2 cellular contexts compared by ENCODE assay signal in genomic region chr6:34246563-34247391, GRCh38.
TF ChIP-seq lines count a peak whose summit lies in the region.

No MANE protein-coding gene starts in this region.

TF ChIP-seq in SK-N-SH treated with all-trans-retinoic acid at 6 μM for 48 hours, 23 proteins besides CTCF, POLR2A, EP300 and RAD21:
- TF ChIP-seq, protein P1, sequence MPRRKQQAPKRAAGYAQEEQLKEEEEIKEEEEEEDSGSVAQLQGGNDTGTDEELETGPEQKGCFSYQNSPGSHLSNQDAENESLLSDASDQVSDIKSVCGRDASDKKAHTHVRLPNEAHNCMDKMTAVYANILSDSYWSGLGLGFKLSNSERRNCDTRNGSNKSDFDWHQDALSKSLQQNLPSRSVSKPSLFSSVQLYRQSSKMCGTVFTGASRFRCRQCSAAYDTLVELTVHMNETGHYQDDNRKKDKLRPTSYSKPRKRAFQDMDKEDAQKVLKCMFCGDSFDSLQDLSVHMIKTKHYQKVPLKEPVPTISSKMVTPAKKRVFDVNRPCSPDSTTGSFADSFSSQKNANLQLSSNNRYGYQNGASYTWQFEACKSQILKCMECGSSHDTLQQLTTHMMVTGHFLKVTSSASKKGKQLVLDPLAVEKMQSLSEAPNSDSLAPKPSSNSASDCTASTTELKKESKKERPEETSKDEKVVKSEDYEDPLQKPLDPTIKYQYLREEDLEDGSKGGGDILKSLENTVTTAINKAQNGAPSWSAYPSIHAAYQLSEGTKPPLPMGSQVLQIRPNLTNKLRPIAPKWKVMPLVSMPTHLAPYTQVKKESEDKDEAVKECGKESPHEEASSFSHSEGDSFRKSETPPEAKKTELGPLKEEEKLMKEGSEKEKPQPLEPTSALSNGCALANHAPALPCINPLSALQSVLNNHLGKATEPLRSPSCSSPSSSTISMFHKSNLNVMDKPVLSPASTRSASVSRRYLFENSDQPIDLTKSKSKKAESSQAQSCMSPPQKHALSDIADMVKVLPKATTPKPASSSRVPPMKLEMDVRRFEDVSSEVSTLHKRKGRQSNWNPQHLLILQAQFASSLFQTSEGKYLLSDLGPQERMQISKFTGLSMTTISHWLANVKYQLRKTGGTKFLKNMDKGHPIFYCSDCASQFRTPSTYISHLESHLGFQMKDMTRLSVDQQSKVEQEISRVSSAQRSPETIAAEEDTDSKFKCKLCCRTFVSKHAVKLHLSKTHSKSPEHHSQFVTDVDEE (CRISPR knock-in tag; IDR thresholded peaks at IDR 0.05) = no peak
- TF ChIP-seq CSDC2 (CRISPR knock-in tag; IDR thresholded peaks at IDR 0.05) = no peak
- TF ChIP-seq ZNF8 (CRISPR knock-in tag; IDR thresholded peaks at IDR 0.05) = no peak
- TF ChIP-seq PATZ1 (CRISPR knock-in tag; IDR thresholded peaks at IDR 0.05; ENCODE audit: borderline replicate concordance) = no peak
- TF ChIP-seq TCF4 (CRISPR knock-in tag; IDR thresholded peaks at IDR 0.05; ENCODE audit: borderline replicate concordance) = peak; percentile 45; the same call in 1 of the 2 replicates
- TF ChIP-seq ZFP30 (CRISPR knock-in tag; IDR thresholded peaks at IDR 0.05) = no peak
- TF ChIP-seq ESRRG (CRISPR knock-in tag; IDR thresholded peaks at IDR 0.05) = no peak
- TF ChIP-seq ZFP3 (CRISPR knock-in tag; IDR thresholded peaks at IDR 0.05) = no peak
- no peak for TF ChIP-seq ZNF70 (CRISPR knock-in tag; IDR thresholded peaks at IDR 0.05)
- TF ChIP-seq CREB5 (CRISPR knock-in tag; IDR thresholded peaks at IDR 0.05; ENCODE audit: low read depth) = no peak
- 0 out of 2 replicates have a peak, but pooled peaks have one; percentile 28 for TF ChIP-seq CSRNP3 (CRISPR knock-in tag; IDR thresholded peaks at IDR 0.05)
- TF ChIP-seq OSR1 (CRISPR knock-in tag; IDR thresholded peaks at IDR 0.05) = no peak
- no peak for TF ChIP-seq ZNF565 (CRISPR knock-in tag; conservative IDR thresholded peaks at IDR 0.05; ENCODE audit: low read depth)
- no peak for TF ChIP-seq ZC3H10 (CRISPR knock-in tag; IDR thresholded peaks at IDR 0.05)
- no peak for TF ChIP-seq BACH2 (CRISPR knock-in tag; IDR thresholded peaks at IDR 0.05; ENCODE audit: borderline replicate concordance)
- no peak for TF ChIP-seq SNAI2 (CRISPR knock-in tag; IDR thresholded peaks at IDR 0.05)
- TF ChIP-seq, protein P2, sequence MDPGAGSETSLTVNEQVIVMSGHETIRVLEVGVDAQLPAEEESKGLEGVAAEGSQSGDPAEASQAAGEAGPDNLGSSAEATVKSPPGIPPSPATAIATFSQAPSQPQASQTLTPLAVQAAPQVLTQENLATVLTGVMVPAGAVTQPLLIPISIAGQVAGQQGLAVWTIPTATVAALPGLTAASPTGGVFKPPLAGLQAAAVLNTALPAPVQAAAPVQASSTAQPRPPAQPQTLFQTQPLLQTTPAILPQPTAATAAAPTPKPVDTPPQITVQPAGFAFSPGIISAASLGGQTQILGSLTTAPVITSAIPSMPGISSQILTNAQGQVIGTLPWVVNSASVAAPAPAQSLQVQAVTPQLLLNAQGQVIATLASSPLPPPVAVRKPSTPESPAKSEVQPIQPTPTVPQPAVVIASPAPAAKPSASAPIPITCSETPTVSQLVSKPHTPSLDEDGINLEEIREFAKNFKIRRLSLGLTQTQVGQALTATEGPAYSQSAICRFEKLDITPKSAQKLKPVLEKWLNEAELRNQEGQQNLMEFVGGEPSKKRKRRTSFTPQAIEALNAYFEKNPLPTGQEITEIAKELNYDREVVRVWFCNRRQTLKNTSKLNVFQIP (CRISPR knock-in tag; IDR thresholded peaks at IDR 0.05; ENCODE audit: borderline replicate concordance, low read depth) = no peak
- no peak for TF ChIP-seq GLIS3 (CRISPR knock-in tag; IDR thresholded peaks at IDR 0.05)

TF ChIP-seq in K562, 482 proteins besides CTCF, POLR2A, EP300 and RAD21 (continued from another document and continues in another):
- TF ChIP-seq, protein P3, sequence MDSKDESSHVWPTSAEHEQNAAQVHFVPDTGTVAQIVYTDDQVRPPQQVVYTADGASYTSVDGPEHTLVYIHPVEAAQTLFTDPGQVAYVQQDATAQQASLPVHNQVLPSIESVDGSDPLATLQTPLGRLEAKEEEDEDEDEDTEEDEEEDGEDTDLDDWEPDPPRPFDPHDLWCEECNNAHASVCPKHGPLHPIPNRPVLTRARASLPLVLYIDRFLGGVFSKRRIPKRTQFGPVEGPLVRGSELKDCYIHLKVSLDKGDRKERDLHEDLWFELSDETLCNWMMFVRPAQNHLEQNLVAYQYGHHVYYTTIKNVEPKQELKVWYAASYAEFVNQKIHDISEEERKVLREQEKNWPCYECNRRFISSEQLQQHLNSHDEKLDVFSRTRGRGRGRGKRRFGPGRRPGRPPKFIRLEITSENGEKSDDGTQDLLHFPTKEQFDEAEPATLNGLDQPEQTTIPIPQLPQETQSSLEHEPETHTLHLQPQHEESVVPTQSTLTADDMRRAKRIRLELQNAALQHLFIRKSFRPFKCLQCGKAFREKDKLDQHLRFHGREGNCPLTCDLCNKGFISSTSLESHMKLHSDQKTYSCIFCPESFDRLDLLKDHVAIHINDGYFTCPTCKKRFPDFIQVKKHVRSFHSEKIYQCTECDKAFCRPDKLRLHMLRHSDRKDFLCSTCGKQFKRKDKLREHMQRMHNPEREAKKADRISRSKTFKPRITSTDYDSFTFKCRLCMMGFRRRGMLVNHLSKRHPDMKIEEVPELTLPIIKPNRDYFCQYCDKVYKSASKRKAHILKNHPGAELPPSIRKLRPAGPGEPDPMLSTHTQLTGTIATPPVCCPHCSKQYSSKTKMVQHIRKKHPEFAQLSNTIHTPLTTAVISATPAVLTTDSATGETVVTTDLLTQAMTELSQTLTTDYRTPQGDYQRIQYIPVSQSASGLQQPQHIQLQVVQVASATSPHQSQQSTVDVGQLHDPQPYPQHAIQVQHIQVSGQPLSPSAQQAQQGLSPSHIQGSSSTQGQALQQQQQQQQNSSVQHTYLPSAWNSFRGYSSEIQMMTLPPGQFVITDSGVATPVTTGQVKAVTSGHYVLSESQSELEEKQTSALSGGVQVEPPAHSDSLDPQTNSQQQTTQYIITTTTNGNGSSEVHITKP (IDR thresholded peaks at IDR 0.05; ENCODE audit: partially characterized antibody) = no peak
- TF ChIP-seq FOXJ2 (tag; IDR thresholded peaks at IDR 0.05) (no peak), IFI16 (CRISPR knock-in tag; IDR thresholded peaks at IDR 0.05) (no peak), NCOR1 (IDR thresholded peaks at IDR 0.05) (peak; percentile 63), NR1H2 (CRISPR knock-in tag; IDR thresholded peaks at IDR 0.05) (no peak), JUNB (CRISPR knock-in tag; conservative IDR thresholded peaks at IDR 0.05) (no peak), KAT2B (IDR thresholded peaks at IDR 0.05; ENCODE audit: low read depth, low read length) (no peak), RHOXF2B (CRISPR knock-in tag; conservative IDR thresholded peaks at IDR 0.05) (no peak), CBX2 (IDR thresholded peaks at IDR 0.05; ENCODE audit: insufficient read depth, low read length, poor library complexity, severe bottlenecking) (no peak), ZNF740 (CRISPR knock-in tag; IDR thresholded peaks at IDR 0.05) (0 out of 2 replicates have a peak, but pooled peaks have one; percentile 63), ZNF740 (tag; IDR thresholded peaks at IDR 0.05) (no peak), BACH1 (tag; IDR thresholded peaks at IDR 0.05) (no peak), HMGN3 (IDR thresholded peaks at IDR 0.05; ENCODE audit: borderline replicate concordance, extremely low read depth, insufficient read length, low read depth, low read length) (peak; percentile 46), ZZZ3 (IDR thresholded peaks at IDR 0.05) (no peak), HDAC2 (IDR thresholded peaks at IDR 0.05) (peak; percentile 70; the same call in 1 of the 2 replicates), PYGO2 (tag; IDR thresholded peaks at IDR 0.05) (no peak), ZNF324 (CRISPR knock-in tag; IDR thresholded peaks at IDR 0.05) (no peak), HLTF (IDR thresholded peaks at IDR 0.05) (peak; percentile 81), PATZ1 (CRISPR knock-in tag; IDR thresholded peaks at IDR 0.05; ENCODE audit: borderline replicate concordance) (0 out of 2 replicates have a peak, but pooled peaks have one; percentile 16), TRIM24 (IDR thresholded peaks at IDR 0.05) (peak; percentile 12 to 62; a peak in 3 of 4 replicates), KLF6 (CRISPR knock-in tag; IDR thresholded peaks at IDR 0.05; ENCODE audit: borderline replicate concordance) (no peak), ZFPM2 (CRISPR knock-in tag; IDR thresholded peaks at IDR 0.05) (0 out of 2 replicates have a peak, but pooled peaks have one; percentile 55), PHF8 (IDR thresholded peaks at IDR 0.05; ENCODE audit: borderline replicate concordance, low read length) (no peak), KDM2B (CRISPR knock-in tag; IDR thresholded peaks at IDR 0.05) (no peak), STAT6 (CRISPR knock-in tag; IDR thresholded peaks at IDR 0.05) (0 out of 2 replicates have a peak, but pooled peaks have one; percentile 43), COPS2 (conservative IDR thresholded peaks at IDR 0.05) (no peak), CBX1 (IDR thresholded peaks at IDR 0.05; ENCODE audit: low read depth) (peak; percentile 64; the same call in 1 of the 2 replicates), ZNF766 (CRISPR knock-in tag; conservative IDR thresholded peaks at IDR 0.05) (no peak), SRF (CRISPR knock-in tag; IDR thresholded peaks at IDR 0.05) (peak in 1 of 2 experiments; percentile 5; a peak in 1 of 4 replicates), ETV6 (IDR thresholded peaks at IDR 0.05; ENCODE audit: borderline replicate concordance in 1 of 2, low read depth in 2 of 2, low read length in 1 of 2) (0 out of 4 replicates have a peak, but pooled peaks of 1 of the 2 experiments have one; percentile 13), ETV6 (CRISPR knock-in tag; IDR thresholded peaks at IDR 0.05; ENCODE audit: borderline replicate concordance) (no peak), RB1 (IDR thresholded peaks at IDR 0.05; ENCODE audit: low read depth) (peak; percentile 62; the same call in 1 of the 2 replicates), ARID2 (IDR thresholded peaks at IDR 0.05) (0 out of 2 replicates have a peak, but pooled peaks have one; percentile 43), ZNF644 (tag; IDR thresholded peaks at IDR 0.05; ENCODE audit: low read depth) (no peak), EHMT2 (IDR thresholded peaks at IDR 0.05) (no peak), ZNF282 (CRISPR knock-in tag; IDR thresholded peaks at IDR 0.05) (0 out of 2 replicates have a peak, but pooled peaks have one; percentile 62), NR2C2 (CRISPR knock-in tag; IDR thresholded peaks at IDR 0.05) (no peak), NR2C2 (tag; IDR thresholded peaks at IDR 0.05) (no peak), SMARCB1 (IDR thresholded peaks at IDR 0.05; ENCODE audit: insufficient read length, low read depth) (no peak)
- TF ChIP-seq, protein P4, sequence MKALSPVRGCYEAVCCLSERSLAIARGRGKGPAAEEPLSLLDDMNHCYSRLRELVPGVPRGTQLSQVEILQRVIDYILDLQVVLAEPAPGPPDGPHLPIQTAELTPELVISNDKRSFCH (CRISPR knock-in tag; IDR thresholded peaks at IDR 0.05) = no peak
- TF ChIP-seq, protein P4 (tag; IDR thresholded peaks at IDR 0.05) = peak; percentile 78
- TF ChIP-seq, protein P5, sequence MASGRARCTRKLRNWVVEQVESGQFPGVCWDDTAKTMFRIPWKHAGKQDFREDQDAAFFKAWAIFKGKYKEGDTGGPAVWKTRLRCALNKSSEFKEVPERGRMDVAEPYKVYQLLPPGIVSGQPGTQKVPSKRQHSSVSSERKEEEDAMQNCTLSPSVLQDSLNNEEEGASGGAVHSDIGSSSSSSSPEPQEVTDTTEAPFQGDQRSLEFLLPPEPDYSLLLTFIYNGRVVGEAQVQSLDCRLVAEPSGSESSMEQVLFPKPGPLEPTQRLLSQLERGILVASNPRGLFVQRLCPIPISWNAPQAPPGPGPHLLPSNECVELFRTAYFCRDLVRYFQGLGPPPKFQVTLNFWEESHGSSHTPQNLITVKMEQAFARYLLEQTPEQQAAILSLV (tag; IDR thresholded peaks at IDR 0.05) = 0 out of 2 replicates have a peak, but pooled peaks have one; percentile 35
